ENCODE assay signal across 8 cellular contexts in the genomic region with DNA sequence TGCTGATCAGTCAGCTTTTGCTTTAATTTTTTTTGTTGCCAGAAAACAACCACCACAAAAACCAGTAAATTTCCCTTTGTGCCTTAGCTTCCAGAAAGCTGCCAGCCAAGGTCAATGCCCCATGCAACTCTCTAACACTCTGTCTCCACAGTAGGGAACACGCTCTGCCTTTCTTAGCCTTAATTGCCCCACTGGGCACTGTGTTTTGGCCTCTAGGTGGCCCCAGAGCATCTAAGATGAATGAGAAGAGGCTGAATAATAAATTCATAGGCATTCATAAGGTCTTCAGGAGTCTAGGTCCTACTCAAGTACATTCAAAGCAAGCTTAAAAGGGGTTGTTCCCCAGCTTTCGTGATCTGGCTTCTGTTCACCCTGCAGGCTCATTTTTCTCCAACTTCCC. TPM values are rescaled to one million over a fixed set of nuclear protein-coding genes. Genes with fewer than 3 reads are reported as not detected.
DNase-seq lines count a peak whose midpoint lies in the region; ATAC-seq and TF ChIP-seq lines count a peak whose summit lies in the region.

No MANE protein-coding gene starts in this region.

- TF ChIP-seq RAD21 in Ishikawa (IDR thresholded peaks at IDR 0.05; ENCODE audit: low read depth), result peak; percentile 60

- no TSS peak for BruUV-seq in MCF 10A (replicated peaks; lab: Mats Ljungman, UMichigan)

- TF ChIP-seq CTCF in MCF 10A (IDR thresholded peaks at IDR 0.05; ENCODE audit: unreplicated experiment), result peak; percentile 25
- no peak for TF ChIP-seq CTCF in breast epithelium (IDR thresholded peaks at IDR 0.05)

- no peak overlapping the region for H3K27ac Mint-ChIP-seq in MCF 10A (ENCODE audit: low read depth, unreplicated experiment)

- H3K9me3 ChIP-seq in breast epithelium, result no peaks in the 10 kb centered on the region

- CTCF ChIA-PET in MCF 10A (lab: Yijun Ruan, JAX), result interaction anchor here (0.5 to 2.2 kb wide), 17 partner anchors 11 to 1121 kb away, joined by 3 to 17 read pairs (median 3); no protein-coding TSS in a partner anchor

- no peak for TF ChIP-seq POLR2A in breast epithelium (IDR thresholded peaks at IDR 0.05)

- H3K36me3 Mint-ChIP-seq in MCF 10A (ENCODE audit: insufficient read depth, unreplicated experiment), result no peaks in the 10 kb centered on the region

- no peak overlapping the region for H3K4me3 ChIP-seq in breast epithelium

- H3K4me1 Mint-ChIP-seq in MCF 10A (ENCODE audit: insufficient read depth, unreplicated experiment), result no peaks in the 10 kb centered on the region

- ATAC-seq in HG03196 (IDR thresholded peaks at IDR 0.05; ENCODE audit: unreplicated experiment) (no peak), HG03039 (IDR thresholded peaks at IDR 0.05; ENCODE audit: unreplicated experiment) (no peak)

- peaks cover 17% of the 10 kb centered on the region for H3K27me3 Mint-ChIP-seq in MCF 10A (ENCODE audit: insufficient read depth, unreplicated experiment)

- POLR2A ChIA-PET in MCF 10A (lab: Yijun Ruan, JAX), result no interaction called here

- no peaks in the 10 kb centered on the region for H3K9me3 Mint-ChIP-seq in MCF 10A (ENCODE audit: unreplicated experiment)

- H3K36me3 ChIP-seq in breast epithelium, result no peaks in the 10 kb centered on the region

- no peak overlapping the region for H3K27ac ChIP-seq in breast epithelium

- intact Hi-C loops in MCF 10A (cut with micrococcal nuclease) (loop anchor here (1.0 kb wide), 1 partner anchor 176 kb away; no protein-coding TSS in a partner anchor), breast epithelium (cut with DNase I; ENCODE audit: low total_unique reads) (no loop called here)

- TF ChIP-seq EP300 in Ishikawa (IDR thresholded peaks at IDR 0.05; ENCODE audit: borderline replicate concordance), result no peak

- H3K27me3 ChIP-seq in breast epithelium, result peaks cover 0 to 24% of the 10 kb centered on the region in 2 donors

- no peaks in the 10 kb centered on the region for H3K4me1 ChIP-seq in breast epithelium

- DNase-seq in MCF 10A (ENCODE audit: unreplicated experiment), result peak; percentile 47
- no peak for DNase-seq in breast epithelium (ENCODE audit: low spot score in 2 of 2)
- peak; percentile 16 for DNase-seq in astrocyte of the hippocampus (ENCODE audit: low read depth, low spot score)
- DNase-seq in stromal cell of bone marrow (ENCODE audit: low read depth), result peak; percentile 9
- no peak for DNase-seq in SW 1271 (lab: John Stamatoyannopoulos, UW)

- H3K4me3 Mint-ChIP-seq in MCF 10A (ENCODE audit: unreplicated experiment), result no peak overlapping the region

TF ChIP-seq in Ishikawa, 13 proteins besides CTCF, POLR2A, EP300 and RAD21:
- no peak for TF ChIP-seq TAF1 (IDR thresholded peaks at IDR 0.05; ENCODE audit: low read depth)
- TF ChIP-seq FOXM1 (IDR thresholded peaks at IDR 0.05; ENCODE audit: borderline replicate concordance, low read depth), result no peak
- no peak for TF ChIP-seq TCF12 (IDR thresholded peaks at IDR 0.05; ENCODE audit: low read depth)
- no peak for TF ChIP-seq TEAD4 (IDR thresholded peaks at IDR 0.05)
- TF ChIP-seq NFIC (IDR thresholded peaks at IDR 0.05), result no peak
- no peak for TF ChIP-seq CREB1 (IDR thresholded peaks at IDR 0.05; ENCODE audit: low read depth)
- no peak for TF ChIP-seq ZBTB7A (IDR thresholded peaks at IDR 0.05; ENCODE audit: low read depth)
- TF ChIP-seq, protein P1, sequence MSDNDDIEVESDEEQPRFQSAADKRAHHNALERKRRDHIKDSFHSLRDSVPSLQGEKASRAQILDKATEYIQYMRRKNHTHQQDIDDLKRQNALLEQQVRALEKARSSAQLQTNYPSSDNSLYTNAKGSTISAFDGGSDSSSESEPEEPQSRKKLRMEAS (IDR thresholded peaks at IDR 0.05), result no peak

RNA-seq across cellular contexts. Expression of gene PASD1, which starts 57.7 kb away (rescaled TPM):
- not detected in 2 replicates for total RNA-seq in MCF 10A (2022)
- total RNA-seq in breast epithelium, result not detected

Comparison
In these comparisons a context has a peak if more than half of its experiments do, and no peak if none do; other contexts are left out.
1. DNase-seq: peak in MCF 10A (single experiment), astrocyte of the hippocampus (single experiment) and stromal cell of bone marrow (single experiment); none in breast epithelium (0 of 2) and SW 1271 (0 of 2).